Comparison of ENCODE assay signal across 10 cellular contexts in genomic region chr5:135569755-135570452, GRCh38. TPM values are rescaled to one million over a fixed set of nuclear protein-coding genes. Genes with fewer than 3 reads are reported as not detected.
A peak's percentile ranks its signal among the peaks of the same experiment; 100 is the strongest.
DNase-seq lines count a peak whose midpoint lies in the region; ATAC-seq and TF ChIP-seq lines count a peak whose summit lies in the region.
"Had no signal": no experiment of that assay in that cellular context is flagged by ENCODE, and none has a peak within 500 bp of the region (broad histone marks: within the 10 kb centered on the region; RNA-seq: fewer than 3 reads in every experiment).

No MANE protein-coding gene starts in this region.

- no peaks in the 10 kb centered on the region for H3K36me3 ChIP-seq in left ventricle myocardium inferior

- peaks cover 77% of the 10 kb centered on the region for H3K27me3 ChIP-seq in left ventricle myocardium inferior (ENCODE audit: low read depth)

- no peaks in the 10 kb centered on the region for H3K9me3 ChIP-seq in left ventricle myocardium inferior (replicated peaks)

- ATAC-seq in HG03196 (IDR thresholded peaks at IDR 0.05; ENCODE audit: unreplicated experiment) (no peak), HG03442 (IDR thresholded peaks at IDR 0.05; ENCODE audit: unreplicated experiment) (no peak), HG03095 (IDR thresholded peaks at IDR 0.05; ENCODE audit: unreplicated experiment) (no peak)

- intact Hi-C loops in left ventricle myocardium inferior (cut with micrococcal nuclease) = no loop called here

- H3K4me1 ChIP-seq in left ventricle myocardium inferior = no peaks in the 10 kb centered on the region

- H3K4me3 ChIP-seq in Jurkat, Clone E6-1 (ENCODE audit: low read length) = no peak overlapping the region
- H3K4me3 ChIP-seq in left ventricle myocardium inferior = no peak overlapping the region

- DNase-seq in DMS53 (lab: John Stamatoyannopoulos, UW) (peak; percentile 89), SKM-1 (lab: John Stamatoyannopoulos, UW; ENCODE audit: unreplicated experiment) (peak; percentile 38), left ventricle myocardium inferior (no peak), GM19240 (ENCODE audit: insufficient read length, low spot score) (no peak)
- peak; percentile 18 for DNase-seq in Jurkat, Clone E6-1 (ENCODE audit: low read depth, low spot score)

- no peak overlapping the region for H3K27ac ChIP-seq in left ventricle myocardium inferior (replicated peaks)
- H3K27ac ChIP-seq: epithelial cell of prostate had no signal

- TF ChIP-seq CTCF in left ventricle myocardium inferior (IDR thresholded peaks at IDR 0.05; ENCODE audit: borderline replicate concordance) = peak; percentile 53

RNA-seq across cellular contexts. Expression of gene CXCL14, which starts 8.9 kb away (rescaled TPM):
- not detected for polyA plus RNA-seq in Jurkat, Clone E6-1 (2012; ENCODE audit: insufficient read depth, insufficient read length)
- total RNA-seq in left ventricle myocardium inferior = 0.49 TPM
- total RNA-seq: LHCN-M2 had no signal

RNA-seq across cellular contexts. Expression of gene NEUROG1, which starts 34.1 kb away (rescaled TPM):
- polyA plus RNA-seq in Jurkat, Clone E6-1 (2012; ENCODE audit: insufficient read depth, insufficient read length) = not detected
- not detected for total RNA-seq in left ventricle myocardium inferior
- total RNA-seq: LHCN-M2 had no signal

Comparison
In these comparisons a context has a peak if more than half of its experiments do, and no peak if none do; other contexts are left out.
1. DNase-seq: peak in DMS53 (single experiment), Jurkat, Clone E6-1 (single experiment) and SKM-1 (single experiment); none in left ventricle myocardium inferior (single experiment) and GM19240 (single experiment).